Comparison of ENCODE assay signal across 8 cellular contexts in genomic region chr9:114097613-114098020, GRCh38. TPM values are rescaled to one million over a fixed set of nuclear protein-coding genes. Genes with fewer than 3 reads are reported as not detected.
DNase-seq lines count a peak whose midpoint lies in the region; FAIRE-seq and TF ChIP-seq lines count a peak whose summit lies in the region.

No MANE protein-coding gene starts in this region.

- H3K4me2 ChIP-seq in keratinocyte (ENCODE audit: control insufficient read depth, extremely low read depth, insufficient read depth, low read depth, low read length): peak overlapping the region; percentile 64

- H2AFZ ChIP-seq in keratinocyte (ENCODE audit: control insufficient read depth, low read length): peak overlapping the region; percentile 53

- H3K27ac ChIP-seq in VCaP: peak overlapping the region; percentile 83
- no peak overlapping the region for H3K27ac ChIP-seq in keratinocyte (ENCODE audit: control insufficient read depth, insufficient read depth, low read length)
- H3K27ac ChIP-seq in stomach smooth muscle (ENCODE audit: low read length): no peak overlapping the region

- FAIRE-seq in keratinocyte (lab: Jason Lieb, UNC): no peak

- no peaks in the 10 kb centered on the region for H3K4me1 Mint-ChIP-seq in T-helper 2 cell treated with Interferon-gamma antibody and Interleukin-4, amounts not matched to agents 5 μg/mL and 100 μg/mL, for 36 hours (ENCODE audit: low read depth)
- H3K4me1 Mint-ChIP-seq in HFFc6 (ENCODE audit: low read depth): no peaks in the 10 kb centered on the region

- no peaks in the 10 kb centered on the region for H3K79me2 ChIP-seq in keratinocyte (ENCODE audit: control insufficient read depth, insufficient read depth, low read length)

- no peaks in the 10 kb centered on the region for H4K20me1 ChIP-seq in keratinocyte (ENCODE audit: control insufficient read depth, extremely low read depth, insufficient read depth, low read length)

- H3K4me1 ChIP-seq in keratinocyte (ENCODE audit: control insufficient read depth, extremely low read depth, insufficient read depth, low read length): peaks cover 4% of the 10 kb centered on the region
- H3K4me1 ChIP-seq in stomach smooth muscle (ENCODE audit: control insufficient read depth, insufficient read depth, low read length): peaks cover 11% of the 10 kb centered on the region

- H3K9ac ChIP-seq in keratinocyte (ENCODE audit: control insufficient read depth, extremely low read depth, insufficient read depth, low read length) (peak overlapping the region; percentile 28), stomach smooth muscle (ENCODE audit: low read length in 2 of 2) (no peak overlapping the region)

- dilution Hi-C loops in keratinocyte (cut with MboI; ENCODE audit: extremely low pct_ligation_motif_present, low sequenced_read_pairs): no loop called here

- no peaks in the 10 kb centered on the region for H3K36me3 Mint-ChIP-seq in T-helper 2 cell treated with Interferon-gamma antibody and Interleukin-4, amounts not matched to agents 5 μg/mL and 100 μg/mL, for 36 hours (ENCODE audit: low read depth)
- H3K36me3 Mint-ChIP-seq in HFFc6 (ENCODE audit: low read depth): peaks cover 8% of the 10 kb centered on the region

- H3K27me3 ChIP-seq in keratinocyte (ENCODE audit: control insufficient read depth, extremely low read depth, insufficient read depth, low read length) (peaks cover 22% of the 10 kb centered on the region), stomach smooth muscle (ENCODE audit: control insufficient read depth in 1 of 2, insufficient read depth in 2 of 2, low read length in 2 of 2) (peaks cover 10 to 26% of the 10 kb centered on the region in 2 donors)

- H3K4me3 ChIP-seq in keratinocyte (ENCODE audit: control insufficient read depth in 2 of 3, extremely low read depth in 1 of 3, insufficient read depth in 2 of 3, low read depth in 1 of 3, low read length in 3 of 3): peak overlapping the region; percentile 49 to 60 (median 51)
- H3K4me3 ChIP-seq in stomach smooth muscle (ENCODE audit: low read length in 2 of 2): peak overlapping the region; percentile 4 to 58

- no peak for DNase-seq in T-helper 2 cell treated with Interferon-gamma antibody and Interleukin-4, amounts not matched to agents 5 μg/mL and 100 μg/mL, for 36 hours (ENCODE audit: low spot score)
- DNase-seq in T-helper 2 cell (no peak), keratinocyte (ENCODE audit: low read depth, low spot score) (no peak), SKM-1 (lab: John Stamatoyannopoulos, UW; ENCODE audit: unreplicated experiment) (no peak), HFFc6 (no peak), GM03348 (ENCODE audit: low spot score) (no peak)

- no peaks in the 10 kb centered on the region for H3K9me1 ChIP-seq in keratinocyte (ENCODE audit: control insufficient read depth, extremely low read depth, insufficient read depth, low read length)

- peaks cover 21% of the 10 kb centered on the region for H3K27me3 Mint-ChIP-seq in T-helper 2 cell treated with Interferon-gamma antibody and Interleukin-4, amounts not matched to agents 5 μg/mL and 100 μg/mL, for 36 hours (ENCODE audit: low read depth)
- peaks cover 31% of the 10 kb centered on the region for H3K27me3 Mint-ChIP-seq in HFFc6 (ENCODE audit: insufficient read depth)

- TF ChIP-seq CTCF in VCaP (conservative IDR thresholded peaks at IDR 0.05) (no peak), keratinocyte (optimal IDR thresholded peaks at IDR 0.05 in 1 of 3, IDR thresholded peaks at IDR 0.05 in 1 of 3, conservative IDR thresholded peaks at IDR 0.05 in 1 of 3; ENCODE audit: extremely low read depth in 1 of 3, insufficient read depth in 2 of 3, low read length in 3 of 3) (no peak), HFFc6 (IDR thresholded peaks at IDR 0.05) (no peak)

- H3K27ac Mint-ChIP-seq in T-helper 2 cell treated with Interferon-gamma antibody and Interleukin-4, amounts not matched to agents 5 μg/mL and 100 μg/mL, for 36 hours: no peak overlapping the region
- H3K27ac Mint-ChIP-seq in HFFc6: no peak overlapping the region

- H3K4me3 Mint-ChIP-seq in T-helper 2 cell treated with Interferon-gamma antibody and Interleukin-4, amounts not matched to agents 5 μg/mL and 100 μg/mL, for 36 hours: peak overlapping the region; percentile 32
- no peak overlapping the region for H3K4me3 Mint-ChIP-seq in HFFc6

- peaks cover 4% of the 10 kb centered on the region for H3K9me3 Mint-ChIP-seq in T-helper 2 cell treated with Interferon-gamma antibody and Interleukin-4, amounts not matched to agents 5 μg/mL and 100 μg/mL, for 36 hours
- H3K9me3 Mint-ChIP-seq in HFFc6: peaks cover 11% of the 10 kb centered on the region

- no peaks in the 10 kb centered on the region for H3K36me3 ChIP-seq in keratinocyte (ENCODE audit: control insufficient read depth in 2 of 2, extremely low read depth in 1 of 2, insufficient read depth in 2 of 2, low read length in 2 of 2)
- no peaks in the 10 kb centered on the region for H3K36me3 ChIP-seq in stomach smooth muscle (ENCODE audit: control insufficient read depth in 2 of 2, insufficient read depth in 2 of 2, low read length in 2 of 2)

- peaks cover 3% of the 10 kb centered on the region for H3K9me3 ChIP-seq in keratinocyte (ENCODE audit: control insufficient read depth, low read depth, low read length)
- H3K9me3 ChIP-seq in stomach smooth muscle (ENCODE audit: control insufficient read depth in 2 of 2, low read length in 2 of 2): peaks cover 0 to 6% of the 10 kb centered on the region in 2 donors

RNA-seq across cellular contexts. Expression of gene KIF12, which starts 1.5 kb away (rescaled TPM):
- 1.3 to 2.3 TPM (median 1.5 TPM) in 3 replicates for polyA plus RNA-seq in keratinocyte
- polyA plus RNA-seq in keratinocyte (2011; ENCODE audit: low read depth): 0.22 TPM
- polyA plus RNA-seq in keratinocyte (2011; cell fraction: cytosol; rRNA removed): 0.83 and 1.1 TPM in 2 replicates
- polyA plus RNA-seq in keratinocyte (2011; cell fraction: nucleus; rRNA removed): 3.9 and 6.8 TPM in 2 replicates
- 0.17 and 3.0 TPM in 2 replicates for polyA plus RNA-seq in keratinocyte (2012; ENCODE audit: low replicate concordance)
- 0.32 to 3.0 TPM (median 0.33 TPM) in 3 replicates for polyA minus RNA-seq in keratinocyte
- 2.1 TPM for polyA minus RNA-seq in keratinocyte (2011; cell fraction: cytosol; rRNA and poly(A)+ RNA removed)
- polyA minus RNA-seq in keratinocyte (2011; cell fraction: nucleus; rRNA and poly(A)+ RNA removed): 2.3 and 2.4 TPM in 2 replicates
- not detected for total RNA-seq in HFFc6 (2021; fragmentation: NEBNext Ultra II Directional; extraction: Animal tissue kit (Norgen Biotek cat#: 25700))

RNA-seq across cellular contexts. Expression of gene AMBP, which starts 19.5 kb away (rescaled TPM):
- polyA plus RNA-seq in keratinocyte: not detected in 3 replicates
- polyA plus RNA-seq in keratinocyte (2011; ENCODE audit: low read depth): 0.34 TPM
- not detected in 2 replicates for polyA plus RNA-seq in keratinocyte (2011; cell fraction: cytosol; rRNA removed)
- polyA plus RNA-seq in keratinocyte (2011; cell fraction: nucleus; rRNA removed): not detected in 2 replicates
- polyA plus RNA-seq in keratinocyte (2012; ENCODE audit: low replicate concordance): 0.11 TPM in 1 of 2 replicates, not detected in the other
- not detected in 3 replicates for polyA minus RNA-seq in keratinocyte
- not detected for polyA minus RNA-seq in keratinocyte (2011; cell fraction: cytosol; rRNA and poly(A)+ RNA removed)
- not detected in 2 replicates for polyA minus RNA-seq in keratinocyte (2011; cell fraction: nucleus; rRNA and poly(A)+ RNA removed)
- total RNA-seq in HFFc6 (2021; fragmentation: NEBNext Ultra II Directional; extraction: Animal tissue kit (Norgen Biotek cat#: 25700)): not detected

RNA-seq across cellular contexts. Expression of gene COL27A1, which starts 57.7 kb away (rescaled TPM):
- polyA plus RNA-seq in keratinocyte: 10.1 to 24.1 TPM (median 14.0 TPM) in 3 replicates
- polyA plus RNA-seq in keratinocyte (2011; ENCODE audit: low read depth): 4.0 TPM
- polyA plus RNA-seq in keratinocyte (2011; cell fraction: cytosol; rRNA removed): 3.2 and 6.3 TPM in 2 replicates
- polyA plus RNA-seq in keratinocyte (2011; cell fraction: nucleus; rRNA removed): 74.7 and 104 TPM in 2 replicates
- polyA plus RNA-seq in keratinocyte (2012; ENCODE audit: low replicate concordance): 7.7 and 9.2 TPM in 2 replicates
- 21.0 to 31.0 TPM (median 23.4 TPM) in 3 replicates for polyA minus RNA-seq in keratinocyte
- polyA minus RNA-seq in keratinocyte (2011; cell fraction: cytosol; rRNA and poly(A)+ RNA removed): 6.7 TPM
- 37.9 and 45.1 TPM in 2 replicates for polyA minus RNA-seq in keratinocyte (2011; cell fraction: nucleus; rRNA and poly(A)+ RNA removed)
- 10 to 100 TPM; 22.2 to 24.1 (median 23.4) TPM for total RNA-seq in HFFc6 (2021; fragmentation: NEBNext Ultra II Directional; extraction: Animal tissue kit (Norgen Biotek cat#: 25700))
